ENCODE assay signal across 1 cellular context in genomic region chr20:35478804-35479472, GRCh38.
TF ChIP-seq lines count a peak whose summit lies in the region.

No MANE protein-coding gene starts in this region.

TF ChIP-seq in GM12878, 131 proteins besides CTCF, POLR2A, EP300 and RAD21:
- TF ChIP-seq MLLT1 (IDR thresholded peaks at IDR 0.05) (no peak), MEF2B (IDR thresholded peaks at IDR 0.05; ENCODE audit: partially characterized antibody, poor library complexity, severe bottlenecking) (peak; percentile 59), PAX5 (IDR thresholded peaks at IDR 0.05; ENCODE audit: borderline replicate concordance, low read depth, low read length) (peak; percentile 78; the same call in 1 of the 2 replicates), RUNX3 (IDR thresholded peaks at IDR 0.05; ENCODE audit: low read length) (peak; percentile 47)
TF ChIP-seq in GM12878: peak in this region for 3.
